ENCODE assay signal across 9 cellular contexts in genomic region chr4:119025916-119026661, GRCh38.
A peak's percentile ranks its signal among the peaks of the same experiment; 100 is the strongest.
DNase-seq lines count a peak whose midpoint lies in the region; ATAC-seq, FAIRE-seq and TF ChIP-seq lines count a peak whose summit lies in the region.
"Had no signal": no experiment of that assay in that cellular context is flagged by ENCODE, and none has a peak within 500 bp of the region (broad histone marks: within the 10 kb centered on the region; RNA-seq: fewer than 3 reads in every experiment).

No MANE protein-coding gene starts in this region.

- TF ChIP-seq EP300 in HepG2 (IDR thresholded peaks at IDR 0.05; ENCODE audit: low read depth in 2 of 2, low read length in 2 of 2), result no peak
- TF ChIP-seq EP300 in HepG2 (CRISPR knock-in tag; IDR thresholded peaks at IDR 0.05; ENCODE audit: borderline replicate concordance), result no peak
- peak in 1 of 2 donors; percentile 92 for TF ChIP-seq EP300 in tibial nerve (IDR thresholded peaks at IDR 0.05)

- H3K9ac ChIP-seq in HepG2 (ENCODE audit: insufficient read depth, low read depth, low read length), result no peak overlapping the region

- CTCF ChIA-PET in MCF 10A (lab: Yijun Ruan, JAX), result interaction anchor here (0.8 to 4.1 kb wide), 9 partner anchors 9 to 274 kb away, joined by 3 to 57 read pairs (median 3); no protein-coding TSS in a partner anchor
- CTCF ChIA-PET in HepG2 (lab: Yijun Ruan, JAX; ENCODE audit: low intra/inter-chr PET ratio, low total read pairs), result no interaction called here

- no peaks in the 10 kb centered on the region for H3K79me2 ChIP-seq in HepG2 (ENCODE audit: insufficient read depth, low read length)

- FAIRE-seq in HepG2 (lab: Jason Lieb, UNC) (no peak), HTR-8/SVneo (lab: Jason Lieb, UNC) (no peak)

- intact Hi-C loops in MCF 10A (cut with micrococcal nuclease) (loop anchor here (1.0 to 5.0 kb wide), 2 partner anchors 37 to 669 kb away; no protein-coding TSS in a partner anchor), HepG2 (cut with micrococcal nuclease; ENCODE audit: unreplicated experiment) (no loop called here)

- peak overlapping the region; percentile 62 for H3K4me3 Mint-ChIP-seq in MCF 10A (ENCODE audit: unreplicated experiment)

- H3K9me3 ChIP-seq in HepG2 (ENCODE audit: low read length) (no peaks in the 10 kb centered on the region), tibial nerve (no peaks in the 10 kb centered on the region)

- H4K20me1 ChIP-seq in HepG2 (ENCODE audit: insufficient read depth, low read length), result no peaks in the 10 kb centered on the region

- ATAC-seq in HepG2 (no peak), HG02885 (IDR thresholded peaks at IDR 0.05; ENCODE audit: poor library complexity, unreplicated experiment) (no peak)

- BruUV-seq in MCF 10A (replicated peaks; lab: Mats Ljungman, UMichigan), result TSS peak; percentile 83
- BruUV-seq in HepG2 (replicated peaks; lab: Mats Ljungman, UMichigan), result no TSS peak

- in situ Hi-C loops in HepG2 (cut with HindIII; ENCODE audit: extremely low pct_ligation_motif_present, low pct_unique_long_range_greater_than_20kb), result no loop called here

- no peaks in the 10 kb centered on the region for H3K36me3 Mint-ChIP-seq in MCF 10A (ENCODE audit: insufficient read depth, unreplicated experiment)

- H3K27me3 ChIP-seq in HepG2 (ENCODE audit: control insufficient read depth in 1 of 2, insufficient read depth in 2 of 2, low read length in 2 of 2) (peaks cover 0 to 12% of the 10 kb centered on the region in 2 experiments; a peak in 1 of 5 replicates), tibial nerve (no peaks in the 10 kb centered on the region)

- DNase-seq in LoVo (ENCODE audit: low spot score), result peak; percentile 73
- DNase-seq in MCF 10A (ENCODE audit: unreplicated experiment), result peak; percentile 88
- DNase-seq in HepG2 (ENCODE audit: low spot score), result no peak
- DNase-seq in tibial nerve (ENCODE audit: low spot score in 2 of 2), result peak in 1 of 2 donors; percentile 87
- no peak for DNase-seq in HTR-8/SVneo (ENCODE audit: insufficient read length, low spot score)
- DNase-seq in activated naive CD4-positive, alpha-beta T cell treated with Interleukin-2 at 50 U/mL for 16 hours, result no peak
- no peak for DNase-seq in stimulated activated CD4-positive, alpha-beta T cell treated with anti-CD3 and anti-CD28 coated beads, Interleukin-4, amount 100 ng/mL, for 4 hours
- DNase-seq: NCI-H526 treated with DMSO at 0.1 percent for 48 hours had no signal

- H3K36me3 ChIP-seq in HepG2 (replicated peaks in 1 of 2; ENCODE audit: control insufficient read depth in 1 of 2, insufficient read depth in 2 of 2, low read length in 2 of 2) (no peaks in the 10 kb centered on the region), tibial nerve (peaks cover 0 to 15% (median 0%) of the 10 kb centered on the region in 3 donors)

- H3K9me3 Mint-ChIP-seq in MCF 10A (ENCODE audit: unreplicated experiment), result no peaks in the 10 kb centered on the region

- whole genome bisulfite sequencing in HepG2 (ENCODE audit: low lambda C conversion rate), result 11% methylated on average over 4 of the region's 4 CpGs
- WGBS in tibial nerve, 2 donors, result 35 to 40% methylated on average over 4 of the region's 4 CpGs

- H3K4me1 ChIP-seq in HepG2 (ENCODE audit: insufficient read depth, low read length), result no peaks in the 10 kb centered on the region
- peaks cover 0 to 33% (median 0%) of the 10 kb centered on the region in 4 donors for H3K4me1 ChIP-seq in tibial nerve

- no peak for TF ChIP-seq RAD21 in HepG2 (CRISPR knock-in tag; IDR thresholded peaks at IDR 0.05)

- peak; percentile 6 for TF ChIP-seq CTCF in MCF 10A (IDR thresholded peaks at IDR 0.05; ENCODE audit: unreplicated experiment)
- no peak for TF ChIP-seq CTCF in HepG2 (CRISPR knock-in tag; IDR thresholded peaks at IDR 0.05)
- no peak for TF ChIP-seq CTCF in tibial nerve (IDR thresholded peaks at IDR 0.05)

- no peak overlapping the region for H3K27ac ChIP-seq in HepG2 (ENCODE audit: extremely low read length, insufficient read depth, low read length)
- H3K27ac ChIP-seq in tibial nerve, result peak overlapping the region; percentile 74 to 88 (median 85)

- H3K4me2 ChIP-seq in HepG2 (ENCODE audit: low read depth, low read length), result no peak overlapping the region

- peak overlapping the region; percentile 95 for H3K27ac Mint-ChIP-seq in MCF 10A (ENCODE audit: low read depth, unreplicated experiment)

- POLR2A ChIA-PET in MCF 10A (lab: Yijun Ruan, JAX) (interaction anchor here (0.6 to 7.2 kb wide), 30 partner anchors 8 to 633 kb away, joined by 3 to 152 read pairs (median 4); partner anchors contain the start of genes METTL14 and USP53), HepG2 (lab: Yijun Ruan, JAX) (no interaction called here)

- peaks cover 10% of the 10 kb centered on the region for H3K4me1 Mint-ChIP-seq in MCF 10A (ENCODE audit: insufficient read depth, unreplicated experiment)

- H3K4me3 ChIP-seq in HepG2 (replicated peaks in 1 of 3; ENCODE audit: insufficient read depth in 1 of 3, low read depth in 2 of 3, low read length in 3 of 3) (no peak overlapping the region), tibial nerve (peak overlapping the region in 3 of 4 donors; percentile 20 to 50 (median 20))

- H3K27me3 Mint-ChIP-seq in MCF 10A (ENCODE audit: insufficient read depth, unreplicated experiment), result no peaks in the 10 kb centered on the region

- H2AFZ ChIP-seq in HepG2 (ENCODE audit: low read length), result no peak overlapping the region

- TF ChIP-seq POLR2A in HepG2 (IDR thresholded peaks at IDR 0.05; ENCODE audit: insufficient read depth in 1 of 2, low read depth in 2 of 2, low read length in 2 of 2), result no peak
- TF ChIP-seq POLR2A in tibial nerve (IDR thresholded peaks at IDR 0.05), result peak in 1 of 2 donors; percentile 26

TF ChIP-seq in HepG2, 621 proteins besides CTCF, POLR2A, EP300 and RAD21:
- no peak for TF ChIP-seq CENPBD1 (CRISPR knock-in tag; IDR thresholded peaks at IDR 0.05; ENCODE audit: borderline replicate concordance, low read depth)
- TF ChIP-seq FOXC1 (CRISPR knock-in tag; IDR thresholded peaks at IDR 0.05; ENCODE audit: borderline replicate concordance), result no peak
- peak; percentile 81 for TF ChIP-seq CEBPB (IDR thresholded peaks at IDR 0.05; ENCODE audit: borderline replicate concordance, low read depth, low read length)
- TF ChIP-seq ARID5B (CRISPR knock-in tag; IDR thresholded peaks at IDR 0.05), result no peak
- no peak for TF ChIP-seq TOPORS (CRISPR knock-in tag; IDR thresholded peaks at IDR 0.05)
- no peak for TF ChIP-seq SNRNP70 (IDR thresholded peaks at IDR 0.05; ENCODE audit: low read depth, low read length)
- TF ChIP-seq CEBPG (CRISPR knock-in tag; IDR thresholded peaks at IDR 0.05), result 0 out of 2 replicates have a peak, but pooled peaks have one; percentile 19
- TF ChIP-seq TBX2 (CRISPR knock-in tag; IDR thresholded peaks at IDR 0.05; ENCODE audit: borderline replicate concordance), result no peak

Comparison
In these comparisons a context has a peak if more than half of its experiments do, and no peak if none do; other contexts are left out.
1. DNase-seq: peak in LoVo (single experiment) and MCF 10A (single experiment); none in HepG2 (single experiment), HTR-8/SVneo (single experiment), activated naive CD4-positive, alpha-beta T cell treated with Interleukin-2 at 50 U/mL for 16 hours (single experiment) and stimulated activated CD4-positive, alpha-beta T cell treated with anti-CD3 and anti-CD28 coated beads, Interleukin-4, amount 100 ng/mL, for 4 hours (0 of 2).
2. H3K4me3 ChIP-seq: peak in tibial nerve (3 of 4); none in HepG2 (0 of 3).